In genomic region chr11:131663403-131664200, GRCh38 we compare ENCODE assay signal across 1 cellular context.
TF ChIP-seq lines count a peak whose summit lies in the region.

No MANE protein-coding gene starts in this region.

TF ChIP-seq in WTC11, 78 proteins besides CTCF, POLR2A, EP300 and RAD21 (continued from another document):
- TF ChIP-seq ZNF532 (CRISPR knock-in tag; IDR thresholded peaks at IDR 0.05; ENCODE audit: borderline replicate concordance): no peak
- no peak for TF ChIP-seq ATF3 (CRISPR knock-in tag; conservative IDR thresholded peaks at IDR 0.05)
- no peak for TF ChIP-seq FOXP1 (CRISPR knock-in tag; IDR thresholded peaks at IDR 0.05; ENCODE audit: borderline replicate concordance)
- no peak for TF ChIP-seq NR3C1 (CRISPR knock-in tag; conservative IDR thresholded peaks at IDR 0.05; ENCODE audit: low read depth)
- no peak for TF ChIP-seq ZNF671 (CRISPR knock-in tag; IDR thresholded peaks at IDR 0.05)
- TF ChIP-seq GABPB1 (CRISPR knock-in tag; IDR thresholded peaks at IDR 0.05): no peak
- TF ChIP-seq TCF7 (CRISPR knock-in tag; IDR thresholded peaks at IDR 0.05; ENCODE audit: low read depth): no peak
- TF ChIP-seq NR2C2 (CRISPR knock-in tag; IDR thresholded peaks at IDR 0.05): no peak
- no peak for TF ChIP-seq OVOL2 (CRISPR knock-in tag; IDR thresholded peaks at IDR 0.05; ENCODE audit: borderline replicate concordance)
- TF ChIP-seq ZNF219 (CRISPR knock-in tag; IDR thresholded peaks at IDR 0.05; ENCODE audit: borderline replicate concordance): no peak
- TF ChIP-seq ZNF317 (CRISPR knock-in tag; IDR thresholded peaks at IDR 0.05; ENCODE audit: borderline replicate concordance, low read depth): no peak
- no peak for TF ChIP-seq ZNF425 (CRISPR knock-in tag; conservative IDR thresholded peaks at IDR 0.05)
- TF ChIP-seq FOXJ3 (CRISPR knock-in tag; IDR thresholded peaks at IDR 0.05; ENCODE audit: borderline replicate concordance): no peak
